ENCODE assay signal across 8 cellular contexts in the genomic region with DNA sequence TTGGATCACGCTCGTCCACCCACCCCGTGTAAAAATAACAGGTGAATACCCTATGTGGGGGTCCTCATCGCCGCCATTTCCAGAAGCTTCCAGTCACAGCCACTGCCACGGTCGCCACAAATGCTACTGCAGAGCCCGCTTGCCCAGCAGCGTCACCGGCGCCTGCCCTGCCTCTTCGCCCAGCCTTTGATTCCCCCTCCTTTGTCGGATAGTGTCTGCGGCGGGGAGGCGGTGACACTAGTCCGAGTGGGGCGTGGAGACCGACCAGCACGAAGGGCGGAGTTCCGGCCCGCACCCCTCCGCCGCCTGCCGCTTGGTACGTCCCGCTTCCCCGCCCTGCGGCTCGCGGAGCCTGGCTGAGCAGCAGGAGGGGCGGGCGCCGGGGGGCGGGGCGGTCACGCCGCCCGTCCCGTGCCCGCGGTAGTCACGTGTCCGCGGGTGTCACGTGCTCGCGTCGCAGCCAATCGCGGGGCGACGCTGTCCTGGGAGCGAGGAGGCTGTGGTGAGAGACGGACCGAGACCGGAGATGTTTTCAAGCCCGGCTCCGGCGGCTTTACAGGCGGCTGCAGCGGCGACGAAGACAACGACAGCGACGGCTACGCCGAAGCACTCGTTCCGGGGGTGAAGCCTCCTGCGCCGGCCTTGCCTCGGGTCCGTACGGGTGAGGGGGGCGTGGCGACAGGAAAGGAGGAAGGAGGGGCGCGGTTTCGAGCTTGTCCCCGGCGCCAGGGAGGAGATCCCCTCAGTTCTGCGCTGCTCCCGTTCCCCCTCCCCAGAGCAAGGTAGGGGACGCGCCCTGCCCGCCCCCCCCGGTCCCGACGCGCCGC. TPM values are rescaled to one million over a fixed set of nuclear protein-coding genes. Genes with fewer than 3 reads are reported as not detected.
DNase-seq lines count a peak whose midpoint lies in the region; ATAC-seq and TF ChIP-seq lines count a peak whose summit lies in the region.

A gene (plus strand): TSS at position 467 of the 827 bp plus-strand sequence. CDS start 45,652 bp downstream, outside the sequence.

- POLR2A ChIA-PET in Panc1 (lab: Charles Lee), result interaction anchor here (0.6 kb wide), 1 partner anchor 153 kb away, joined by 3 read pairs; no protein-coding TSS in a partner anchor

- peak within 1 kb of the TSS; percentile 35; the same call in 1 of the 2 replicates for H2AFZ ChIP-seq in KMS-11 (ENCODE audit: low read depth)

- H3K36me3 ChIP-seq in KMS-11 (ENCODE audit: insufficient read depth), result peaks cover 9% of the 10 kb centered on the region; the same call in 1 of the 2 replicates
- peaks cover 7% of the 10 kb centered on the region for H3K36me3 ChIP-seq in Panc1 (ENCODE audit: control insufficient read depth, insufficient read depth, low read length)
- H3K36me3 ChIP-seq in muscle layer of colon (ENCODE audit: insufficient read depth, low read length), result peaks cover 20% of the 10 kb centered on the region

- no peaks in the 10 kb centered on the region for H3K9me3 ChIP-seq in Panc1 (ENCODE audit: control insufficient read depth, insufficient read depth, low read depth, low read length)
- no peaks in the 10 kb centered on the region for H3K9me3 ChIP-seq in muscle layer of colon (ENCODE audit: low read length)

- CTCF ChIA-PET in Panc1 (lab: Charles Lee), result no interaction called here

- H3K9me3 Mint-ChIP-seq in activated T-cell treated with anti-CD3 and anti-CD28 coated beads, Interleukin-2, amount 50 U/mL, for 4 hours, result no peaks in the 10 kb centered on the region

- in situ Hi-C loops in Panc1 (cut with HindIII; ENCODE audit: low pct_unique_long_range_greater_than_20kb, low sequenced_read_pairs), result no loop called here

- no TSS peak for BruUV-seq in Panc1 (replicated peaks; lab: Mats Ljungman, UMichigan)

- no peaks in the 10 kb centered on the region; the same call in 1 of the 2 replicates for H4K20me1 ChIP-seq in KMS-11 (ENCODE audit: insufficient read depth)

- no peaks in the 10 kb centered on the region for H3K27me3 ChIP-seq in KMS-11 (ENCODE audit: insufficient read depth, low read depth)
- H3K27me3 ChIP-seq in Panc1 (ENCODE audit: control insufficient read depth, insufficient read depth, low read length), result no peaks in the 10 kb centered on the region
- no peaks in the 10 kb centered on the region for H3K27me3 ChIP-seq in muscle layer of colon (ENCODE audit: control insufficient read depth in 1 of 2, insufficient read depth in 2 of 2, low read length in 2 of 2)

- no peaks in the 10 kb centered on the region for H3K27me3 Mint-ChIP-seq in activated T-cell treated with anti-CD3 and anti-CD28 coated beads, Interleukin-2, amount 50 U/mL, for 4 hours (ENCODE audit: low read depth)

- DNase-seq in DMS53 treated with DMSO at 0.1 percent for 48 hours (lab: John Stamatoyannopoulos, UW; ENCODE audit: unreplicated experiment), result peak; percentile 99
- peak; percentile 69 for DNase-seq in Panc1 (ENCODE audit: low read depth, low spot score)
- DNase-seq in activated T-cell treated with anti-CD3 and anti-CD28 coated beads, Interleukin-2, amount 50 U/mL, for 4 hours, result peak; percentile 97
- peak; percentile 96 to 98 for DNase-seq in stimulated activated CD8-positive, alpha-beta memory T cell treated with anti-CD3 and anti-CD28 coated beads, Interleukin-7, amount 100 ng/mL, for 1 hour (ENCODE audit: low read depth in 2 of 2)

- H3K4me1 ChIP-seq in KMS-11 (ENCODE audit: low read depth, poor library complexity, severe bottlenecking) (peaks cover 48% of the 10 kb centered on the region), Panc1 (ENCODE audit: control insufficient read depth, insufficient read depth, low read length) (peaks cover 41% of the 10 kb centered on the region), muscle layer of colon (ENCODE audit: insufficient read depth, low read length) (peaks cover 48% of the 10 kb centered on the region)

- H3K9ac ChIP-seq in KMS-11, result peak within 1 kb of the TSS; percentile 98
- peak within 1 kb of the TSS; percentile 79 for H3K9ac ChIP-seq in muscle layer of colon (ENCODE audit: low read length)

- H3K36me3 Mint-ChIP-seq in activated T-cell treated with anti-CD3 and anti-CD28 coated beads, Interleukin-2, amount 50 U/mL, for 4 hours (ENCODE audit: insufficient read depth), result peaks cover 27% of the 10 kb centered on the region

- peaks cover 65% of the 10 kb centered on the region for H3K4me1 Mint-ChIP-seq in activated T-cell treated with anti-CD3 and anti-CD28 coated beads, Interleukin-2, amount 50 U/mL, for 4 hours (ENCODE audit: low read depth)

- peak within 1 kb of the TSS; percentile 99 for H3K27ac ChIP-seq in KMS-11
- peak within 1 kb of the TSS; percentile 88 for H3K27ac ChIP-seq in Panc1 (ENCODE audit: low read length)
- peak within 1 kb of the TSS; percentile 95 for H3K27ac ChIP-seq in muscle layer of colon (ENCODE audit: low read depth, low read length)

- ATAC-seq in GM21786 (IDR thresholded peaks at IDR 0.05; ENCODE audit: unreplicated experiment) (peak; percentile 57), Panc1 (peak; percentile 89), esophagus mucosa (peak; percentile 98)
- ATAC-seq in activated T-cell treated with anti-CD3 and anti-CD28 coated beads, Interleukin-2, amount 50 U/mL, for 4 hours, result peak; percentile 70 to 77

- H3K4me2 ChIP-seq in KMS-11, result peak within 1 kb of the TSS; percentile 98

- peaks cover 80% of the 10 kb centered on the region for H3K79me2 ChIP-seq in KMS-11 (ENCODE audit: insufficient read depth, low read depth)

- peak within 1 kb of the TSS; percentile 93 for H3K4me3 Mint-ChIP-seq in activated T-cell treated with anti-CD3 and anti-CD28 coated beads, Interleukin-2, amount 50 U/mL, for 4 hours

- intact Hi-C loops in Panc1 (cut with micrococcal nuclease; ENCODE audit: unreplicated experiment), result no loop called here

- H3K4me3 ChIP-seq in KMS-11 (IDR thresholded peaks at IDR 0.05; ENCODE audit: insufficient read depth, low read depth, low read length) (no peak within 1 kb of the TSS), Panc1 (ENCODE audit: low read depth in 2 of 2, low read length in 2 of 2) (peak within 1 kb of the TSS; percentile 66 to 100), muscle layer of colon (ENCODE audit: low read depth in 1 of 2, low read length in 2 of 2) (peak within 1 kb of the TSS; percentile 75 to 78)

- TF ChIP-seq CTCF in KMS-11 (conservative IDR thresholded peaks at IDR 0.05; ENCODE audit: low read depth, low read length), result no peak
- TF ChIP-seq CTCF in Panc1 (IDR thresholded peaks at IDR 0.05), result no peak

RNA-seq across cellular contexts. Expression of the gene that starts here (rescaled TPM):
- total RNA-seq in Panc1 (2021; ENCODE audit: unreplicated experiment) (30.7 TPM), esophagus mucosa (30.8 TPM)
- 9.8 TPM for polyA plus RNA-seq in Panc1 (2012; ENCODE audit: insufficient read length)
- 10 to 100 TPM; 49.7 to 62.9 (median 57.7) TPM for total RNA-seq in activated T-cell treated with anti-CD3 and anti-CD28 coated beads, Interleukin-2, amount 50 U/mL, for 4 hours
